Comparison of ENCODE assay signal across 9 cellular contexts in the genomic region with DNA sequence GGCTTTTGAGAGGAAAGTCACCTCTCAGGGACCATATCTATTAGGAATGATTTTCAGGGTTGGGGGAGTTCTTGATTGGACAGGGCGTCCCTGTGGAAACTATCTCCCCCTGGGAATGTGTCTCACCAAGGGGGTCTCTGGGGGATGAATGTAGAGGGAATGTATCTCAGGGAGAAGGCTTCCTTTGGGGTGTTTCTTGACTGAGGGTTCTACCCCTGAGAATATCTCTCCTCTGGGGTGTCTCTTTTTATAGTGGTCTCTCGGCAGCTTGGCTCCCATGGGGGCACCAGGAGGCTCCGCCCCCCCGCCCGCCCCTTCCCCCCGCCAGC. TPM values are rescaled to one million over a fixed set of nuclear protein-coding genes. Genes with fewer than 3 reads are reported as not detected.
DNase-seq lines count a peak whose midpoint lies in the region; ATAC-seq and TF ChIP-seq lines count a peak whose summit lies in the region.
"Had no signal": no experiment of that assay in that cellular context is flagged by ENCODE, and none has a peak within 500 bp of the region (broad histone marks: within the 10 kb centered on the region; RNA-seq: fewer than 3 reads in every experiment).

No MANE protein-coding gene starts in this region.

- H3K36me3 Mint-ChIP-seq in WTC11 (no peaks in the 10 kb centered on the region), CD14-positive monocyte (peaks cover 8 to 15% of the 10 kb centered on the region in 2 donors)
- peaks cover 2 to 15% (median 3%) of the 10 kb centered on the region in 3 donors for H3K36me3 Mint-ChIP-seq in naive thymus-derived CD8-positive, alpha-beta T cell

- H3K4ac ChIP-seq in mesendoderm (ENCODE audit: low read depth, low read length), result no peak overlapping the region

- H3K4me1 Mint-ChIP-seq in WTC11 (peaks cover 30% of the 10 kb centered on the region), CD14-positive monocyte (peaks cover 21% of the 10 kb centered on the region)
- peaks cover 18 to 39% (median 25%) of the 10 kb centered on the region in 4 donors for H3K4me1 Mint-ChIP-seq in naive thymus-derived CD8-positive, alpha-beta T cell

- H3K27me3 Mint-ChIP-seq in WTC11 (ENCODE audit: low read depth) (peaks cover 66% of the 10 kb centered on the region), CD14-positive monocyte (ENCODE audit: low read depth in 3 of 3) (peaks cover 76 to 92% (median 82%) of the 10 kb centered on the region in 3 donors)
- peaks cover 53 to 91% (median 75%) of the 10 kb centered on the region in 5 donors for H3K27me3 Mint-ChIP-seq in naive thymus-derived CD8-positive, alpha-beta T cell

- no peak overlapping the region for H3K23ac ChIP-seq in mesendoderm (ENCODE audit: low read length)

- no peak for DNase-seq in WTC11 (ENCODE audit: low spot score)
- no peak for DNase-seq in naive thymus-derived CD8-positive, alpha-beta T cell
- DNase-seq in mesendoderm, result no peak
- no peak for DNase-seq in CD14-positive monocyte (ENCODE audit: low spot score)
- DNase-seq in aorta, result no peak

- H3K4me3 ChIP-seq in BLaER1 treated with 17β-estradiol and CSF1 and Interleukin-3, amounts not matched to agents 10 nM and 100 nM, result peak overlapping the region; percentile 36 to 76 (median 47); a peak in 12 of 20 replicates
- H3K4me3 ChIP-seq in DOHH2 (ENCODE audit: low read length) (peak overlapping the region; percentile 48), mesendoderm (ENCODE audit: low read length) (no peak overlapping the region), aorta (ENCODE audit: low read length in 2 of 2) (peak overlapping the region in 1 of 2 donors; percentile 21)

- no peak for TF ChIP-seq CTCF in DOHH2 (IDR thresholded peaks at IDR 0.05; ENCODE audit: low read depth, low read length, poor library complexity, severe bottlenecking)
- no peak for TF ChIP-seq CTCF in WTC11 (IDR thresholded peaks at IDR 0.05)
- no peak for TF ChIP-seq CTCF in CD14-positive monocyte (IDR thresholded peaks at IDR 0.05)

- H3F3A ChIP-seq in DOHH2 (ENCODE audit: control insufficient read depth, insufficient read depth), result peaks cover 14% of the 10 kb centered on the region

- H4K8ac ChIP-seq in mesendoderm (ENCODE audit: low read depth, low read length), result no peak overlapping the region

- no peak overlapping the region for H3K27ac Mint-ChIP-seq in WTC11
- peak overlapping the region in 1 of 10 donors; percentile 98 for H3K27ac Mint-ChIP-seq in naive thymus-derived CD8-positive, alpha-beta T cell
- H3K27ac Mint-ChIP-seq in CD14-positive monocyte, result no peak overlapping the region

- no peak overlapping the region for H2BK15ac ChIP-seq in mesendoderm (replicated peaks; ENCODE audit: low read depth)

- CTCF ChIA-PET in WTC11 (lab: Charles Lee), result interaction anchor here (1.3 kb wide), 2 partner anchors 52 to 132 kb away, joined by 7 to 8 read pairs; no protein-coding TSS in a partner anchor

- WGBS in mesendoderm (ENCODE audit: extremely low coverage, insufficient coverage, low lambda C conversion rate), result no CpG with 5 or more reads among the region's 6 CpGs
- 0 to 1% methylated on average over 5 to 6 of the region's 6 CpGs for WGBS in aorta, 2 donors

- no peak overlapping the region for H2BK120ac ChIP-seq in mesendoderm (ENCODE audit: low read depth, low read length)

- H3K79me1 ChIP-seq in mesendoderm (ENCODE audit: low read length), result no peaks in the 10 kb centered on the region

- peak overlapping the region; percentile 73 to 97 (median 80) for H3K4me2 ChIP-seq in BLaER1 treated with 17β-estradiol and CSF1 and Interleukin-3, amounts not matched to agents 10 nM and 100 nM
- H3K4me2 ChIP-seq in DOHH2 (ENCODE audit: low read length), result peak overlapping the region; percentile 48
- no peak overlapping the region for H3K4me2 ChIP-seq in mesendoderm (ENCODE audit: low read length)

- peaks cover 0 to 7% (median 0%) of the 10 kb centered on the region in 11 experiments; a peak in 4 of 22 replicates for H3K9me3 ChIP-seq in BLaER1 treated with 17β-estradiol and CSF1 and Interleukin-3, amounts not matched to agents 10 nM and 100 nM (replicated peaks in 1 of 11)
- H3K9me3 ChIP-seq in DOHH2 (ENCODE audit: control insufficient read depth, insufficient read depth, low read length), result no peaks in the 10 kb centered on the region
- H3K9me3 ChIP-seq in aorta (ENCODE audit: control insufficient read depth, low read length), result no peaks in the 10 kb centered on the region

- no peak overlapping the region for H4K5ac ChIP-seq in mesendoderm (ENCODE audit: low read length)

- H3K9me2 ChIP-seq in DOHH2 (replicated peaks; ENCODE audit: control insufficient read depth, low read length), result no peaks in the 10 kb centered on the region

- H4K20me1 ChIP-seq in BLaER1 treated with 17β-estradiol and CSF1 and Interleukin-3, amounts not matched to agents 10 nM and 100 nM, result peaks cover 0 to 56% (median 23%) of the 10 kb centered on the region in 11 experiments; a peak in 16 of 22 replicates
- no peaks in the 10 kb centered on the region for H4K20me1 ChIP-seq in DOHH2 (ENCODE audit: control insufficient read depth, insufficient read depth, low read depth, low read length)

- POLR2A ChIA-PET in WTC11 (lab: Charles Lee), result no interaction called here
- POLR2A ChIA-PET in naive thymus-derived CD8-positive, alpha-beta T cell (lab: Charles Lee), result no interaction called here

- H3K18ac ChIP-seq in mesendoderm (ENCODE audit: low read length), result no peak overlapping the region

- H3K9me3 Mint-ChIP-seq in WTC11 (no peaks in the 10 kb centered on the region), CD14-positive monocyte (peaks cover 1 to 36% (median 24%) of the 10 kb centered on the region in 7 donors)
- H3K9me3 Mint-ChIP-seq in naive thymus-derived CD8-positive, alpha-beta T cell, result peaks cover 0 to 8% (median 2%) of the 10 kb centered on the region in 9 donors

- H3K27ac ChIP-seq in BLaER1 treated with 17β-estradiol and CSF1 and Interleukin-3, amounts not matched to agents 10 nM and 100 nM, result no peak overlapping the region
- H3K27ac ChIP-seq in DOHH2 (ENCODE audit: low read depth, low read length), result no peak overlapping the region
- H3K27ac ChIP-seq in mesendoderm (ENCODE audit: low read depth, low read length), result no peak overlapping the region
- no peak overlapping the region for H3K27ac ChIP-seq in aorta (ENCODE audit: low read depth in 1 of 2, low read length in 2 of 2)

- no peak overlapping the region for H3K9ac ChIP-seq in BLaER1 treated with 17β-estradiol and CSF1 and Interleukin-3, amounts not matched to agents 10 nM and 100 nM
- H3K9ac ChIP-seq in mesendoderm (ENCODE audit: low read length), result no peak overlapping the region

- no peak overlapping the region for H2BK5ac ChIP-seq in mesendoderm (ENCODE audit: low read length)

- intact Hi-C loops in CD14-positive monocyte (cut with micrococcal nuclease) (no loop called here), aorta (cut with DNase I) (no loop called here)

- H2AK5ac ChIP-seq in mesendoderm (ENCODE audit: low read length), result no peak overlapping the region

- H3K56ac ChIP-seq in mesendoderm (ENCODE audit: low read length), result no peak overlapping the region

- H3K4me1 ChIP-seq in BLaER1 treated with 17β-estradiol and CSF1 and Interleukin-3, amounts not matched to agents 10 nM and 100 nM, result peaks cover 16 to 46% (median 43%) of the 10 kb centered on the region in 10 experiments
- H3K4me1 ChIP-seq in DOHH2 (ENCODE audit: control insufficient read depth, low read length), result peaks cover 51% of the 10 kb centered on the region
- H3K4me1 ChIP-seq in mesendoderm (ENCODE audit: control insufficient read depth, low read depth, low read length), result no peaks in the 10 kb centered on the region
- no peaks in the 10 kb centered on the region for H3K4me1 ChIP-seq in aorta (ENCODE audit: control insufficient read depth in 1 of 2, insufficient read depth in 2 of 2, low read length in 2 of 2)

- H3K36me3 ChIP-seq in BLaER1 treated with 17β-estradiol and CSF1 and Interleukin-3, amounts not matched to agents 10 nM and 100 nM, result no peaks in the 10 kb centered on the region
- no peaks in the 10 kb centered on the region for H3K36me3 ChIP-seq in DOHH2 (ENCODE audit: control insufficient read depth, low read length)
- no peaks in the 10 kb centered on the region for H3K36me3 ChIP-seq in mesendoderm (ENCODE audit: control insufficient read depth, insufficient read depth, low read length)
- no peaks in the 10 kb centered on the region for H3K36me3 ChIP-seq in aorta (ENCODE audit: control insufficient read depth in 1 of 2, insufficient read depth in 2 of 2, low read length in 1 of 2)

- ATAC-seq in WTC11 (no peak), aorta (ENCODE audit: low FRiP score) (no peak)
- no peak for ATAC-seq in naive thymus-derived CD8-positive, alpha-beta T cell

- H3K79me2 ChIP-seq in DOHH2 (ENCODE audit: control insufficient read depth, low read length) (no peaks in the 10 kb centered on the region), mesendoderm (ENCODE audit: control insufficient read depth, insufficient read depth, low read length) (no peaks in the 10 kb centered on the region)

- H3K4me3 Mint-ChIP-seq in WTC11 (peak overlapping the region; percentile 59), CD14-positive monocyte (peak overlapping the region in 1 of 2 donors; percentile 78)
- peak overlapping the region in 9 of 10 donors; percentile 30 to 68 (median 57) for H3K4me3 Mint-ChIP-seq in naive thymus-derived CD8-positive, alpha-beta T cell

- peaks cover 82 to 100% (median 97%) of the 10 kb centered on the region in 11 experiments for H3K27me3 ChIP-seq in BLaER1 treated with 17β-estradiol and CSF1 and Interleukin-3, amounts not matched to agents 10 nM and 100 nM
- H3K27me3 ChIP-seq in DOHH2 (ENCODE audit: control insufficient read depth, low read length) (peaks cover 36% of the 10 kb centered on the region), mesendoderm (ENCODE audit: insufficient read depth, low read length, poor library complexity) (no peaks in the 10 kb centered on the region), aorta (ENCODE audit: control insufficient read depth in 1 of 2, insufficient read depth in 2 of 2, low read length in 1 of 2) (no peaks in the 10 kb centered on the region)

RNA-seq across cellular contexts. Expression of gene RTBDN, which starts 1.0 kb away (rescaled TPM):
- 2.4 to 3.8 TPM (median 3.1 TPM) in 3 replicates for total RNA-seq in WTC11 (2021)
- not detected for total RNA-seq in naive thymus-derived CD8-positive, alpha-beta T cell
- polyA plus RNA-seq in naive thymus-derived CD8-positive, alpha-beta T cell, result not detected
- polyA plus RNA-seq in mesendoderm (2013, experiment 1 of 2), result 0.55 TPM
- polyA plus RNA-seq in mesendoderm (2013, experiment 2 of 2), result 0.49 TPM
- not detected for polyA plus RNA-seq in CD14-positive monocyte
- total RNA-seq in aorta, result not detected
- 1 to 10 TPM in 1 of 2 donors, not detected in 1; 2.0 TPM for polyA plus RNA-seq in aorta
- total RNA-seq: fibroblast of villous mesenchyme, myocyte had no signal

RNA-seq across cellular contexts. Expression of gene MAST1, which starts 4.9 kb away (rescaled TPM):
- total RNA-seq in WTC11 (2021), result 24.3 to 28.4 TPM (median 27.3 TPM) in 3 replicates
- total RNA-seq in naive thymus-derived CD8-positive, alpha-beta T cell, result 1 to 10 TPM in 1 of 2 experiments, under 1 TPM in 1; 0.26 to 1.3 TPM
- 1 to 10 TPM in 1 of 3 donors, under 1 TPM in 2; 0.22 to 4.4 (median 0.97) TPM for polyA plus RNA-seq in naive thymus-derived CD8-positive, alpha-beta T cell
- polyA plus RNA-seq in mesendoderm (2013, experiment 1 of 2), result 4.0 TPM
- 4.6 TPM for polyA plus RNA-seq in mesendoderm (2013, experiment 2 of 2)
- polyA plus RNA-seq in CD14-positive monocyte, result 1 to 10 TPM in 1 of 2 donors, under 1 TPM in 1; 0.28 to 3.6 TPM
- under 1 TPM in 1 of 2 donors, not detected in 1; 0.54 TPM for total RNA-seq in aorta
- polyA plus RNA-seq in aorta, result under 1 TPM in 1 of 2 donors, not detected in 1; 0.13 TPM
- total RNA-seq: myocyte had no signal

RNA-seq across cellular contexts. Expression of gene RNASEH2A, which starts 27.0 kb away (rescaled TPM):
- 71.3 to 78.2 TPM (median 72.9 TPM) in 3 replicates for total RNA-seq in WTC11 (2021)
- total RNA-seq in naive thymus-derived CD8-positive, alpha-beta T cell, result 10 to 100 TPM; 12.1 to 12.9 TPM
- 10 to 100 TPM; 16.3 to 22.6 (median 21.9) TPM for polyA plus RNA-seq in naive thymus-derived CD8-positive, alpha-beta T cell
- 24.8 TPM for polyA plus RNA-seq in mesendoderm (2013, experiment 1 of 2)
- polyA plus RNA-seq in mesendoderm (2013, experiment 2 of 2), result 25.7 TPM
- polyA plus RNA-seq in CD14-positive monocyte, result 10 to 100 TPM; 15.2 to 21.5 TPM
- 1 to 10 TPM; 2.9 to 7.2 TPM for total RNA-seq in aorta
- polyA plus RNA-seq in aorta, result 1 to 10 TPM; 1.6 to 3.3 TPM

RNA-seq across cellular contexts. Expression of gene THSD8, which starts 31.5 kb away (rescaled TPM):
- total RNA-seq in WTC11 (2021) (30.1 to 50.2 TPM (median 47.0 TPM) in 3 replicates), aorta (1 to 10 TPM in 1 of 2 donors, not detected in 1; 1.2 TPM)
- 1 to 10 TPM in 1 of 2 experiments, not detected in 1; 1.1 TPM for total RNA-seq in naive thymus-derived CD8-positive, alpha-beta T cell
- polyA plus RNA-seq in naive thymus-derived CD8-positive, alpha-beta T cell, result 1 to 10 TPM in 2 of 3 donors, under 1 TPM in 1; 0.96 to 3.1 (median 1.0) TPM
- 25.8 TPM for polyA plus RNA-seq in mesendoderm (2013, experiment 1 of 2)
- 28.2 TPM for polyA plus RNA-seq in mesendoderm (2013, experiment 2 of 2)
- polyA plus RNA-seq in CD14-positive monocyte (1 to 10 TPM in 1 of 2 donors, not detected in 1; 4.0 TPM), aorta (1 to 10 TPM in 1 of 2 donors, not detected in 1; 2.5 TPM)
- total RNA-seq: fibroblast of villous mesenchyme, myocyte had no signal

RNA-seq across cellular contexts. Expression of gene PRDX2, which starts 31.8 kb away (rescaled TPM):
- total RNA-seq in WTC11 (2021) (378 to 447 TPM (median 447 TPM) in 3 replicates), aorta (100 to 1,000 TPM in 1 of 2 donors, 10 to 100 TPM in 1; 90.5 to 118 TPM)
- total RNA-seq in naive thymus-derived CD8-positive, alpha-beta T cell, result 100 to 1,000 TPM; 108 to 112 TPM
- 100 to 1,000 TPM; 253 to 362 (median 333) TPM for polyA plus RNA-seq in naive thymus-derived CD8-positive, alpha-beta T cell
- polyA plus RNA-seq in mesendoderm (2013, experiment 1 of 2), result 210 TPM
- 216 TPM for polyA plus RNA-seq in mesendoderm (2013, experiment 2 of 2)
- polyA plus RNA-seq in CD14-positive monocyte (10 to 100 TPM; 46.7 to 71.5 TPM), aorta (100 to 1,000 TPM; 151 to 202 TPM)

Comparison
In these comparisons a context has a peak if more than half of its experiments do, and no peak if none do; other contexts are left out.
1. RNA of gene MAST1, which starts 4.9 kb away (total RNA-seq): 24.3 to 28.4 TPM in WTC11; 0.26 to 1.3 TPM in naive thymus-derived CD8-positive, alpha-beta T cell and 0.54 TPM in aorta; every median in the first group is over 10 times any median in the second.